In genomic region chr15:77784361-77785292, GRCh38 we compare ENCODE assay signal across 8 cellular contexts.
DNase-seq lines count a peak whose midpoint lies in the region; ATAC-seq and TF ChIP-seq lines count a peak whose summit lies in the region.

No MANE protein-coding gene starts in this region.

- no peaks in the 10 kb centered on the region for H3K36me3 ChIP-seq in mammary epithelial cell (ENCODE audit: insufficient read depth, low read length)

- intact Hi-C loops in mammary epithelial cell (cut with micrococcal nuclease) = no loop called here

- in situ Hi-C loops in mammary epithelial cell (cut with MboI; ENCODE audit: low sequenced_read_pairs in 2 of 2) = no loop called here

- no peak overlapping the region for H2AFZ ChIP-seq in mammary epithelial cell (ENCODE audit: low read depth, low read length)

- DNase-seq in activated naive CD4-positive, alpha-beta T cell treated with anti-CD3 and anti-CD28 coated beads, Interleukin-2, amount 50 U/mL, for 72 hours (ENCODE audit: low spot score in 2 of 2) = peak in 1 of 2 donors; percentile 31
- no peak for DNase-seq in activated naive CD4-positive, alpha-beta T cell treated with Interleukin-2 at 50 U/mL for 16 hours
- DNase-seq in NCI-H1417 (lab: John Stamatoyannopoulos, UW) (peak; percentile 2 to 87 (median 66)), mammary epithelial cell (no peak)
- peak; percentile 50 for DNase-seq in stimulated activated CD8-positive, alpha-beta memory T cell treated with anti-CD3 and anti-CD28 coated beads, Interleukin-4, amount 100 ng/mL, for 48 hours

- CTCF ChIA-PET in mammary epithelial cell (lab: Charles Lee; ENCODE audit: low non-redundant PET) = no interaction called here

- no peaks in the 10 kb centered on the region for H3K4me1 ChIP-seq in mammary epithelial cell (ENCODE audit: insufficient read depth, low read length)

- BruUV-seq in mammary epithelial cell (replicated peaks; lab: Mats Ljungman, UMichigan) = no TSS peak

- dilution Hi-C loops in mammary epithelial cell (cut with HindIII; ENCODE audit: low sequenced_read_pairs) = no loop called here

- peak; percentile 34 to 61 for ATAC-seq in activated naive CD4-positive, alpha-beta T cell treated with anti-CD3 and anti-CD28 coated beads, Interleukin-2, amount 50 U/mL, for 72 hours
- ATAC-seq in HG02759 (IDR thresholded peaks at IDR 0.05; ENCODE audit: unreplicated experiment) = no peak
- ATAC-seq in HG02588 (IDR thresholded peaks at IDR 0.05; ENCODE audit: unreplicated experiment) = no peak
- ATAC-seq in GM19023 (IDR thresholded peaks at IDR 0.05; ENCODE audit: unreplicated experiment) = no peak

- no peak overlapping the region for H3K27ac Mint-ChIP-seq in activated naive CD4-positive, alpha-beta T cell treated with anti-CD3 and anti-CD28 coated beads, Interleukin-2, amount 50 U/mL, for 72 hours

- H3K9me3 ChIP-seq in mammary epithelial cell (replicated peaks; ENCODE audit: insufficient read depth, low read length) = peaks cover 2% of the 10 kb centered on the region

- no peaks in the 10 kb centered on the region for H3K36me3 Mint-ChIP-seq in activated naive CD4-positive, alpha-beta T cell treated with anti-CD3 and anti-CD28 coated beads, Interleukin-2, amount 50 U/mL, for 72 hours

- H3K27me3 ChIP-seq in mammary epithelial cell (ENCODE audit: insufficient read depth, low read length) = peaks cover 3% of the 10 kb centered on the region

- H3K9me3 Mint-ChIP-seq in activated naive CD4-positive, alpha-beta T cell treated with anti-CD3 and anti-CD28 coated beads, Interleukin-2, amount 50 U/mL, for 72 hours = no peaks in the 10 kb centered on the region

- no peaks in the 10 kb centered on the region for H4K20me1 ChIP-seq in mammary epithelial cell (ENCODE audit: insufficient read depth, low read length)

- H3K79me2 ChIP-seq in mammary epithelial cell (ENCODE audit: insufficient read depth, low read length) = no peaks in the 10 kb centered on the region

- H3K4me2 ChIP-seq in mammary epithelial cell (ENCODE audit: insufficient read depth, low read depth, low read length) = no peak overlapping the region

- peak; percentile 33 to 41 for TF ChIP-seq CTCF in mammary epithelial cell (conservative IDR thresholded peaks at IDR 0.05 in 1 of 2, IDR thresholded peaks at IDR 0.05 in 1 of 2; ENCODE audit: extremely low read depth in 1 of 2, insufficient read depth in 1 of 2, low read depth in 1 of 2, low read length in 2 of 2)

- no peak overlapping the region for H3K9ac ChIP-seq in mammary epithelial cell (ENCODE audit: insufficient read depth, low read length)

- H3K27ac ChIP-seq in mammary epithelial cell (ENCODE audit: insufficient read depth, low read depth, low read length) = no peak overlapping the region

- WGBS in mammary epithelial cell (ENCODE audit: low coverage, missing lambda C conversion rate) = 51% methylated on average over 11 of the region's 11 CpGs

- H3K4me3 ChIP-seq in mammary epithelial cell (replicated peaks in 1 of 3; ENCODE audit: insufficient read depth in 1 of 3, low read depth in 2 of 3, low read length in 3 of 3) = no peak overlapping the region

Comparison
In these comparisons a context has a peak if more than half of its experiments do, and no peak if none do; other contexts are left out.
1. ATAC-seq: peak in activated naive CD4-positive, alpha-beta T cell treated with anti-CD3 and anti-CD28 coated beads, Interleukin-2, amount 50 U/mL, for 72 hours (2 of 2); none in HG02759 (single experiment), HG02588 (single experiment) and GM19023 (single experiment).
2. DNase-seq: peak in NCI-H1417 (3 of 3) and stimulated activated CD8-positive, alpha-beta memory T cell treated with anti-CD3 and anti-CD28 coated beads, Interleukin-4, amount 100 ng/mL, for 48 hours (single experiment); none in activated naive CD4-positive, alpha-beta T cell treated with Interleukin-2 at 50 U/mL for 16 hours (single experiment) and mammary epithelial cell (single experiment).